Comparison of ENCODE assay signal across 10 cellular contexts in genomic region chr1:27536767-27537166, GRCh38. TPM values are rescaled to one million over a fixed set of nuclear protein-coding genes. Genes with fewer than 3 reads are reported as not detected.
DNase-seq lines count a peak whose midpoint lies in the region; ATAC-seq and TF ChIP-seq lines count a peak whose summit lies in the region.
"Had no signal": no experiment of that assay in that cellular context is flagged by ENCODE, and none has a peak within 500 bp of the region (broad histone marks: within the 10 kb centered on the region; RNA-seq: fewer than 3 reads in every experiment).

No MANE protein-coding gene starts in this region.

- TF ChIP-seq CTCF in ascending aorta (IDR thresholded peaks at IDR 0.05), result peak in 2 of 3 experiments; percentile 8

- H3K27ac Mint-ChIP-seq in activated CD4-positive, alpha-beta T cell treated with anti-CD3 and anti-CD28 coated beads for 36 hours, result no peak overlapping the region
- peak overlapping the region in 1 of 2 donors; percentile 23 for H3K27ac Mint-ChIP-seq in effector memory CD8-positive, alpha-beta T cell

- no peaks in the 10 kb centered on the region for H3K9me3 Mint-ChIP-seq in activated CD4-positive, alpha-beta T cell treated with anti-CD3 and anti-CD28 coated beads for 36 hours (ENCODE audit: low read depth)
- H3K9me3 Mint-ChIP-seq in effector memory CD8-positive, alpha-beta T cell, result no peaks in the 10 kb centered on the region
- H3K9me3 Mint-ChIP-seq: dendritic cell treated with granulocyte-macrophage colony-stimulating factor and Interleukin-4, amounts not matched to agents 40 ng/mL and 50 ng/mL, for 4 days; IgD-negative memory B cell had no signal

- intact Hi-C loops in ascending aorta (cut with DNase I), result no loop called here
- intact Hi-C loops in activated CD4-positive, alpha-beta T cell treated with anti-CD3 and anti-CD28 coated beads for 36 hours (cut with DNase I, micrococcal nuclease), result no loop called here

- peak overlapping the region; percentile 35 to 54 for H3K27ac ChIP-seq in ascending aorta

- no peaks in the 10 kb centered on the region for H3K27me3 Mint-ChIP-seq in activated CD4-positive, alpha-beta T cell treated with anti-CD3 and anti-CD28 coated beads for 36 hours
- no peaks in the 10 kb centered on the region for H3K27me3 Mint-ChIP-seq in effector memory CD8-positive, alpha-beta T cell
- H3K27me3 Mint-ChIP-seq: dendritic cell treated with granulocyte-macrophage colony-stimulating factor and Interleukin-4, amounts not matched to agents 40 ng/mL and 50 ng/mL, for 4 days; IgD-negative memory B cell had no signal

- H3K36me3 ChIP-seq in ascending aorta, result peaks cover 25 to 29% of the 10 kb centered on the region in 2 donors

- POLR2A ChIA-PET in activated CD4-positive, alpha-beta T cell treated with anti-CD3 and anti-CD28 coated beads for 36 hours (lab: Charles Lee), result no interaction called here

- H3K4me1 Mint-ChIP-seq in activated CD4-positive, alpha-beta T cell treated with anti-CD3 and anti-CD28 coated beads for 36 hours, result peaks cover 16% of the 10 kb centered on the region
- H3K4me1 Mint-ChIP-seq in effector memory CD8-positive, alpha-beta T cell (ENCODE audit: low read depth in 2 of 2), result peaks cover 6 to 17% of the 10 kb centered on the region in 2 donors

- no peak for ATAC-seq in activated CD4-positive, alpha-beta T cell treated with anti-CD3 and anti-CD28 coated beads for 36 hours
- no peak for ATAC-seq in effector memory CD8-positive, alpha-beta T cell (replicated peaks)

- H3K9me3 ChIP-seq in ascending aorta (no peaks in the 10 kb centered on the region), iPS-18c (ENCODE audit: control insufficient read depth, insufficient read depth, low read length) (peaks cover 3% of the 10 kb centered on the region)

- H3K4me1 ChIP-seq in ascending aorta, result peaks cover 21 to 37% of the 10 kb centered on the region in 2 donors

- H3K4me3 ChIP-seq in ascending aorta, result no peak overlapping the region
- 0 out of 2 replicates have a peak overlapping the region, but pooled peaks have one; percentile 9 for H3K4me3 ChIP-seq in iPS-18c (ENCODE audit: insufficient read depth, low read depth, low read length)

- H3K4me3 Mint-ChIP-seq in activated CD4-positive, alpha-beta T cell treated with anti-CD3 and anti-CD28 coated beads for 36 hours, result no peak overlapping the region
- no peak overlapping the region for H3K4me3 Mint-ChIP-seq in effector memory CD8-positive, alpha-beta T cell
- H3K4me3 Mint-ChIP-seq: dendritic cell treated with granulocyte-macrophage colony-stimulating factor and Interleukin-4, amounts not matched to agents 40 ng/mL and 50 ng/mL, for 4 days had no signal

- DNase-seq in HK-2 (ENCODE audit: unreplicated experiment) (peak; percentile 81), ascending aorta (ENCODE audit: low spot score in 2 of 2) (no peak), stromal cell of bone marrow (ENCODE audit: low read depth) (peak; percentile 76), GM19240 (ENCODE audit: insufficient read length, low spot score) (no peak), MV-4-11 (lab: John Stamatoyannopoulos, UW) (no peak)
- DNase-seq in activated CD4-positive, alpha-beta T cell treated with anti-CD3 and anti-CD28 coated beads for 36 hours, result no peak
- DNase-seq in effector memory CD8-positive, alpha-beta T cell, result no peak

- H3K36me3 Mint-ChIP-seq in activated CD4-positive, alpha-beta T cell treated with anti-CD3 and anti-CD28 coated beads for 36 hours (ENCODE audit: low read depth), result no peaks in the 10 kb centered on the region
- peaks cover 13% of the 10 kb centered on the region for H3K36me3 Mint-ChIP-seq in effector memory CD8-positive, alpha-beta T cell (ENCODE audit: insufficient read depth)

- CTCF ChIA-PET in activated CD4-positive, alpha-beta T cell treated with anti-CD3 and anti-CD28 coated beads for 36 hours (lab: Charles Lee), result interaction anchor here (0.7 kb wide), 1 partner anchor 205 kb away, joined by 4 read pairs; no protein-coding TSS in a partner anchor

- no peaks in the 10 kb centered on the region for H3K27me3 ChIP-seq in ascending aorta

RNA-seq across cellular contexts. Expression of gene WASF2, which starts 46.8 kb away (rescaled TPM):
- 70.4 TPM for total RNA-seq in ascending aorta
- total RNA-seq in activated CD4-positive, alpha-beta T cell treated with anti-CD3 and anti-CD28 coated beads for 36 hours, result 100 to 1,000 TPM; 104 to 132 TPM

Comparison
In these comparisons a context has a peak if more than half of its experiments do, and no peak if none do; other contexts are left out.
1. DNase-seq: peak in HK-2 (single experiment) and stromal cell of bone marrow (single experiment); none in ascending aorta (0 of 2), activated CD4-positive, alpha-beta T cell treated with anti-CD3 and anti-CD28 coated beads for 36 hours (single experiment), GM19240 (single experiment), MV-4-11 (single experiment) and effector memory CD8-positive, alpha-beta T cell (0 of 3).